23 cellular contexts compared by ENCODE assay signal in the genomic region with DNA sequence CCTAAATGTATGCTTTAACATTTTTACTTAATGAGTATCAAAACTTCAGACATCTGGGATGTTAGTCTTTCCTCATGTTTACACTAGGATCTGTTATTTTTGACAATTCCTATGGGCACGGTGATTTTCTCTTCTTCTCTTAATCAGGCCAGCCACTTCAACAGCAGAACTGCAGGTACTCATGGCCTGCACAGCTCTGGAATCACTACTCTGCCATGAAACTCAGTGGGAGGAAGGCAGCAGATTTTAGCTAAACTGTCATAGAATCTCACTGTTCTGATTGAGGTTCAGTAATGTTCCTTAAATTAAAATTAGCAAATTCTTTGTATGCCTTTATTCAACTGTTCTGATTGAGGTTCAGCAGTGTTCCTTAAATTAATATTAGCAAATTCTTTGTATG.
DNase-seq lines count a peak whose midpoint lies in the region; ATAC-seq and TF ChIP-seq lines count a peak whose summit lies in the region.
"Had no signal": no experiment of that assay in that cellular context is flagged by ENCODE, and none has a peak within 500 bp of the region (broad histone marks: within the 10 kb centered on the region; RNA-seq: fewer than 3 reads in every experiment).

No MANE protein-coding gene starts in this region.

- no peak overlapping the region for H3K27ac ChIP-seq in GM23338 (ENCODE audit: low read depth)
- no peak overlapping the region for H3K27ac ChIP-seq in OCI-LY3 (ENCODE audit: low read length)
- no peak overlapping the region for H3K27ac ChIP-seq in neuronal stem cell (replicated peaks; ENCODE audit: low read length)
- H3K27ac ChIP-seq: A549; BLaER1 treated with 17β-estradiol and CSF1 and Interleukin-3, amounts not matched to agents 10 nM and 100 nM had no signal

- no peaks in the 10 kb centered on the region for H3F3A ChIP-seq in GM23338 (replicated peaks; ENCODE audit: low read depth)

- H3K4me2 ChIP-seq in GM23338 = no peak overlapping the region
- H3K4me2 ChIP-seq in OCI-LY3 (ENCODE audit: low read length) = no peak overlapping the region
- H3K4me2 ChIP-seq in neuronal stem cell (ENCODE audit: insufficient read depth, low read length, poor library complexity, severe bottlenecking) = no peak overlapping the region
- H3K4me2 ChIP-seq: A549; BLaER1 treated with 17β-estradiol and CSF1 and Interleukin-3, amounts not matched to agents 10 nM and 100 nM had no signal

- H3K36me3 ChIP-seq in GM23338 (ENCODE audit: insufficient read depth) (no peaks in the 10 kb centered on the region), OCI-LY3 (replicated peaks; ENCODE audit: low read depth, low read length) (no peaks in the 10 kb centered on the region), neuronal stem cell (replicated peaks in 1 of 2; ENCODE audit: control insufficient read depth in 2 of 2, insufficient read depth in 2 of 2, low read length in 2 of 2) (no peaks in the 10 kb centered on the region)
- H3K36me3 ChIP-seq: BE2C; BLaER1 treated with 17β-estradiol and CSF1 and Interleukin-3, amounts not matched to agents 10 nM and 100 nM had no signal

- 0 out of 2 replicates have a peak, but pooled peaks cover 2% of the 10 kb centered on the region for H3K9me2 ChIP-seq in GM23338 (ENCODE audit: insufficient read depth)

- H3K4me1 ChIP-seq in GM23338 (ENCODE audit: insufficient read depth) (no peaks in the 10 kb centered on the region), OCI-LY3 (ENCODE audit: low read length) (no peaks in the 10 kb centered on the region), neuronal stem cell (ENCODE audit: control insufficient read depth in 2 of 2, insufficient read depth in 1 of 2, low read depth in 1 of 2, low read length in 2 of 2) (no peaks in the 10 kb centered on the region)
- H3K4me1 ChIP-seq: A549 had no signal

- H4K20me1 ChIP-seq in GM23338 (replicated peaks; ENCODE audit: insufficient read depth) (no peaks in the 10 kb centered on the region), OCI-LY3 (ENCODE audit: insufficient read depth, low read length) (no peaks in the 10 kb centered on the region)
- H4K20me1 ChIP-seq: BLaER1 treated with 17β-estradiol and CSF1 and Interleukin-3, amounts not matched to agents 10 nM and 100 nM had no signal

- H3K9me3 Mint-ChIP-seq in GM23338 = no peaks in the 10 kb centered on the region; the same call in 2 of the 3 replicates
- H3K9me3 Mint-ChIP-seq in nephron progenitor cell = no peaks in the 10 kb centered on the region

- H2BK5ac ChIP-seq in neuronal stem cell (ENCODE audit: low read length) = no peak overlapping the region

- DNase-seq in GM23338 (ENCODE audit: low spot score) (no peak), nephron progenitor cell (no peak), neuronal stem cell (ENCODE audit: low spot score) (no peak), SKM-1 (lab: John Stamatoyannopoulos, UW; ENCODE audit: unreplicated experiment) (no peak)
- DNase-seq in activated effector memory CD4-positive, alpha-beta T cell treated with anti-CD3 and anti-CD28 coated beads, Interleukin-2, amount 50 U/mL, for 16 hours = no peak
- DNase-seq: 8988T; ACHN; AML-193; BE2C; CD4-positive, alpha-beta T cell; CD8-positive, alpha-beta memory T cell; DMS 273 treated with DMSO at 0.1 percent for 48 hours; DMS79; GF-D8; GOT3; H7; HCEC 1CT had no signal

- ATAC-seq in GM23338 (no peak), GM19351 (IDR thresholded peaks at IDR 0.05; ENCODE audit: unreplicated experiment) (no peak), GM19452 (IDR thresholded peaks at IDR 0.05; ENCODE audit: unreplicated experiment) (no peak)
- ATAC-seq: A549 had no signal

- H3K14ac ChIP-seq in neuronal stem cell (ENCODE audit: low read length) = no peak overlapping the region

- H3K4me3 Mint-ChIP-seq in GM23338 = no peak overlapping the region
- H3K4me3 Mint-ChIP-seq in nephron progenitor cell = no peak overlapping the region
- H3K4me3 Mint-ChIP-seq: CD14-positive monocyte; CD4-positive, alpha-beta T cell; CD8-positive, alpha-beta memory T cell had no signal

- H3K27me3 Mint-ChIP-seq in GM23338 (ENCODE audit: insufficient read depth, low read depth, poor library complexity) (no peaks in the 10 kb centered on the region), nephron progenitor cell (ENCODE audit: low read depth, poor library complexity) (no peaks in the 10 kb centered on the region)
- H3K27me3 Mint-ChIP-seq: CD4-positive, alpha-beta T cell; CD8-positive, alpha-beta memory T cell had no signal

- H4K8ac ChIP-seq in neuronal stem cell (ENCODE audit: low read depth, low read length) = no peak overlapping the region

- H2AFZ ChIP-seq in GM23338 (0 out of 2 replicates have a peak overlapping the region, but pooled peaks have one; percentile 6), OCI-LY3 (ENCODE audit: low read depth, low read length) (0 out of 2 replicates have a peak overlapping the region, but pooled peaks have one; percentile 19), neuronal stem cell (ENCODE audit: low read length) (peak overlapping the region; percentile 32)

- no peak overlapping the region for H3K23ac ChIP-seq in neuronal stem cell (ENCODE audit: low read depth, low read length, poor library complexity)

- no peak overlapping the region for H3K4ac ChIP-seq in neuronal stem cell (ENCODE audit: low read length)

- H3K18ac ChIP-seq in neuronal stem cell (ENCODE audit: low read length) = no peak overlapping the region

- TF ChIP-seq CTCF in GM23338 (conservative IDR thresholded peaks at IDR 0.05; ENCODE audit: low read depth in 2 of 2) = no peak
- TF ChIP-seq CTCF in OCI-LY3 (IDR thresholded peaks at IDR 0.05; ENCODE audit: low read depth, low read length) = no peak
- TF ChIP-seq CTCF in nephron progenitor cell (IDR thresholded peaks at IDR 0.05) = no peak

- H3K9me3 ChIP-seq in OCI-LY3 (ENCODE audit: insufficient read depth, low read length) (no peaks in the 10 kb centered on the region), neuronal stem cell (replicated peaks in 1 of 2; ENCODE audit: control insufficient read depth in 2 of 2, insufficient read depth in 1 of 2, low read depth in 1 of 2, low read length in 2 of 2) (no peaks in the 10 kb centered on the region)
- H3K9me3 ChIP-seq: A549; BE2C; BLaER1 treated with 17β-estradiol and CSF1 and Interleukin-3, amounts not matched to agents 10 nM and 100 nM had no signal

- no peak overlapping the region for H2BK15ac ChIP-seq in neuronal stem cell (ENCODE audit: low read length)

- WGBS in neuronal stem cell (ENCODE audit: extremely low coverage in 2 of 2, insufficient read length in 2 of 2, insufficient replicate concordance in 1 of 2), 2 donors = no CpG with 5 or more reads among the region's 1 CpG

- H4K91ac ChIP-seq in neuronal stem cell (ENCODE audit: low read depth, low read length, poor library complexity) = no peak overlapping the region

- H2BK12ac ChIP-seq in neuronal stem cell (ENCODE audit: low read length) = no peak overlapping the region

- no peak overlapping the region for H3K4me3 ChIP-seq in GM23338
- H3K4me3 ChIP-seq in OCI-LY3 (ENCODE audit: low read length) = no peak overlapping the region
- no peak overlapping the region for H3K4me3 ChIP-seq in neuronal stem cell (ENCODE audit: low read length in 2 of 2)
- H3K4me3 ChIP-seq: A549; BLaER1 treated with 17β-estradiol and CSF1 and Interleukin-3, amounts not matched to agents 10 nM and 100 nM had no signal

- H3K79me1 ChIP-seq in neuronal stem cell (ENCODE audit: low read depth, low read length) = no peaks in the 10 kb centered on the region

- no peaks in the 10 kb centered on the region for H3K79me2 ChIP-seq in GM23338 (replicated peaks; ENCODE audit: insufficient read depth)
- no peaks in the 10 kb centered on the region for H3K79me2 ChIP-seq in OCI-LY3 (ENCODE audit: low read length)

- no peaks in the 10 kb centered on the region for H3K36me3 Mint-ChIP-seq in GM23338 (ENCODE audit: low read depth)
- no peaks in the 10 kb centered on the region for H3K36me3 Mint-ChIP-seq in nephron progenitor cell (ENCODE audit: low read depth)
- H3K36me3 Mint-ChIP-seq: CD14-positive monocyte had no signal

- no peaks in the 10 kb centered on the region for H3K4me1 Mint-ChIP-seq in GM23338
- H3K4me1 Mint-ChIP-seq in nephron progenitor cell = no peaks in the 10 kb centered on the region
- H3K4me1 Mint-ChIP-seq: CD14-positive monocyte; CD8-positive, alpha-beta memory T cell had no signal

- H3K27ac Mint-ChIP-seq in GM23338 = no peak overlapping the region
- peak overlapping the region; percentile 47 for H3K27ac Mint-ChIP-seq in nephron progenitor cell
- H3K27ac Mint-ChIP-seq: CD14-positive monocyte; CD4-positive, alpha-beta T cell had no signal

- no peak overlapping the region for H2BK120ac ChIP-seq in neuronal stem cell (ENCODE audit: low read depth, low read length)

- no peaks in the 10 kb centered on the region for H3K27me3 ChIP-seq in GM23338 (ENCODE audit: insufficient read depth)
- H3K27me3 ChIP-seq in OCI-LY3 (ENCODE audit: low read depth, low read length) = no peaks in the 10 kb centered on the region
- no peaks in the 10 kb centered on the region for H3K27me3 ChIP-seq in neuronal stem cell (ENCODE audit: control insufficient read depth in 3 of 3, insufficient read depth in 3 of 3, low read depth in 1 of 3, low read length in 3 of 3)
- H3K27me3 ChIP-seq: BE2C; BLaER1 treated with 17β-estradiol and CSF1 and Interleukin-3, amounts not matched to agents 10 nM and 100 nM had no signal

- H3K9ac ChIP-seq in OCI-LY3 (ENCODE audit: low read length) (no peak overlapping the region), neuronal stem cell (ENCODE audit: low read depth, low read length, poor library complexity) (no peak overlapping the region)
- H3K9ac ChIP-seq: BLaER1 treated with 17β-estradiol and CSF1 and Interleukin-3, amounts not matched to agents 10 nM and 100 nM had no signal

- H2AK5ac ChIP-seq in neuronal stem cell (ENCODE audit: low read depth, low read length) = no peak overlapping the region

TF ChIP-seq in GM23338, 12 proteins besides CTCF, POLR2A, EP300 and RAD21 (continues in another document):
- no peak for TF ChIP-seq JUNB (IDR thresholded peaks at IDR 0.05; ENCODE audit: unreplicated experiment)
- TF ChIP-seq CREB1 (CRISPR knock-in tag; IDR thresholded peaks at IDR 0.05; ENCODE audit: low read depth) = no peak
- TF ChIP-seq, protein P1, sequence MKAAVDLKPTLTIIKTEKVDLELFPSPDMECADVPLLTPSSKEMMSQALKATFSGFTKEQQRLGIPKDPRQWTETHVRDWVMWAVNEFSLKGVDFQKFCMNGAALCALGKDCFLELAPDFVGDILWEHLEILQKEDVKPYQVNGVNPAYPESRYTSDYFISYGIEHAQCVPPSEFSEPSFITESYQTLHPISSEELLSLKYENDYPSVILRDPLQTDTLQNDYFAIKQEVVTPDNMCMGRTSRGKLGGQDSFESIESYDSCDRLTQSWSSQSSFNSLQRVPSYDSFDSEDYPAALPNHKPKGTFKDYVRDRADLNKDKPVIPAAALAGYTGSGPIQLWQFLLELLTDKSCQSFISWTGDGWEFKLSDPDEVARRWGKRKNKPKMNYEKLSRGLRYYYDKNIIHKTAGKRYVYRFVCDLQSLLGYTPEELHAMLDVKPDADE (IDR thresholded peaks at IDR 0.05) = no peak
- TF ChIP-seq NANOG (IDR thresholded peaks at IDR 0.05; ENCODE audit: borderline replicate concordance) = no peak
- no peak for TF ChIP-seq EZH2phosphoT487 (IDR thresholded peaks at IDR 0.05; ENCODE audit: unreplicated experiment)
